8 cellular contexts compared by ENCODE assay signal in the genomic region with DNA sequence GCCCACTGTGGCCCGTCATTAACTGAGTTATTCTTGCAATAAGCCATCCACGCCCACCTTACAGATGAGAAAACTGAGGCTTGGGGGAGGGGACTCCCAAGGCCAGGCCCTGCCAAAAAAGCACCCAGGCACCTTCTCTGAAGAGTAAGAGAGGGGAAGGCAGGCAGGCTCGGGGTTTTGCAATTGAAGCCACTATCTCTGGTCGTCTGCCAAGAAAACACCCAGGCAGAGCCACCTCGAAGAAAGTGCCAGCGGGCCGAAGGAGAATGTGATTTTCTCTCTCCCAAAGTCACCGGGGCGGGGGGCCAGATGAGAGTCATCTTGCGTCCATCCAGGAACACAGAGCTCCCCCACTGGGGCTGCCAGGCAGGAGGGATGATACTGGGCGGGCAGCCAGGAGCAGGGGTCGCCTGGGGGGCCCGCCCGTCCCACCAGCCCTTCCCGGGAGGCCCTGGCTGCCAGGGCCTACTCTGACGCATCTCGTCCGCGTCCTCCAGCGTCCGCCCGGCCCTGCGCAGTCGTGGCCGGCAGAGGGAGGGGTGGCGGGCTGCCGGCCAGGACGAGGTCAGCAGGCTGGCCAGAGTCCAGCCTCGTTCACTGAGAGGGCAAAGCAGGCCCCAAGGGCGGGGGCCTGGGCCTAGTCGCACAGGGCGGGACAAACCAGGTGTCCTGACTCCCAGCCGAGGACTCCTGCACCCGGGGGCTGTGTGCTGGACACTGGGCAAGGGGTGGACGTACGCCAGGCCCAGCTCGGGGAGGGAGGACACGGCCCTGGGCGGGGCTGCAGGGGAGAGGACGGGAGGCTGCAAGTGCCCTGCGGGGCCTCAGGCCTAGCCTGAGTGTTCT.
DNase-seq lines count a peak whose midpoint lies in the region; ATAC-seq and TF ChIP-seq lines count a peak whose summit lies in the region.

No MANE protein-coding gene starts in this region.

- H3K27ac ChIP-seq in HCT116 (ENCODE audit: low read depth, low read length) (peak overlapping the region; percentile 29; the same call in 1 of the 2 replicates), skin epidermis (peak overlapping the region in 19 of 21 experiments; percentile 18 to 89 (median 71)), Karpas-422 (ENCODE audit: low read length) (no peak overlapping the region)
- no peak overlapping the region for H3K27ac ChIP-seq in CD8-positive, alpha-beta memory T cell (ENCODE audit: low read depth, low read length)

- DNase-seq in HCT116 (ENCODE audit: low read depth, low spot score) = no peak
- peak; percentile 93 for DNase-seq in brain pericyte (ENCODE audit: low read depth, low spot score)
- DNase-seq in kidney glomerular epithelial cell (lab: John Stamatoyannopoulos, UW) = peak; percentile 46
- DNase-seq in UCSD-AML1 (lab: John Stamatoyannopoulos, UW; ENCODE audit: unreplicated experiment) = no peak
- no peak for DNase-seq in Karpas-422
- DNase-seq in CD8-positive, alpha-beta memory T cell = no peak

- peaks cover 0 to 62% (median 3%) of the 10 kb centered on the region in 3 donors for H3K36me3 Mint-ChIP-seq in CD8-positive, alpha-beta memory T cell

- no TSS peak for BruUV-seq in HCT116 (replicated peaks; lab: Mats Ljungman, UMichigan)

- no peak for TF ChIP-seq POLR2A in HCT116 (IDR thresholded peaks at IDR 0.05; ENCODE audit: borderline replicate concordance, extremely low read depth, insufficient read depth, insufficient read length)

- H3K4me2 ChIP-seq in HCT116 (ENCODE audit: low read length) (no peak overlapping the region), Karpas-422 (ENCODE audit: low read depth, low read length, poor library complexity, severe bottlenecking) (no peak overlapping the region)

- H3K9me3 ChIP-seq in HCT116 (ENCODE audit: control insufficient read depth in 1 of 2, insufficient read depth in 1 of 2, low read depth in 1 of 2, low read length in 2 of 2) (no peaks in the 10 kb centered on the region), Karpas-422 (ENCODE audit: low read length) (no peaks in the 10 kb centered on the region)
- H3K9me3 ChIP-seq in CD8-positive, alpha-beta memory T cell (ENCODE audit: low read length) = no peaks in the 10 kb centered on the region

- H3K27me3 Mint-ChIP-seq in CD8-positive, alpha-beta memory T cell = no peaks in the 10 kb centered on the region

- POLR2A ChIA-PET in HCT116 (lab: Charles Lee) = no interaction called here
- POLR2A ChIA-PET in CD8-positive, alpha-beta memory T cell (lab: Charles Lee) = no interaction called here

- no peak overlapping the region for H3K9ac ChIP-seq in HCT116 (ENCODE audit: low read length)
- no peak overlapping the region for H3K9ac ChIP-seq in Karpas-422 (ENCODE audit: low read length)

- H3K9me2 ChIP-seq in HCT116 (ENCODE audit: insufficient read depth) (no peaks in the 10 kb centered on the region), Karpas-422 (replicated peaks; ENCODE audit: insufficient read depth, low read length) (no peaks in the 10 kb centered on the region)

- H3K27ac Mint-ChIP-seq in CD8-positive, alpha-beta memory T cell = peak overlapping the region in 3 of 8 donors; percentile 8 to 29 (median 10)

- H3K4me1 Mint-ChIP-seq in CD8-positive, alpha-beta memory T cell = peaks cover 0 to 4% (median 0%) of the 10 kb centered on the region in 3 donors

- H4K20me1 ChIP-seq in HCT116 (ENCODE audit: insufficient read depth) (no peaks in the 10 kb centered on the region), Karpas-422 (ENCODE audit: insufficient read depth, low read depth, low read length) (peaks cover 13% of the 10 kb centered on the region; the same call in 1 of the 2 replicates)

- ATAC-seq in HCT116 = no peak
- no peak for ATAC-seq in GM18502 (IDR thresholded peaks at IDR 0.05; ENCODE audit: poor library complexity, unreplicated experiment)

- RAD21 ChIA-PET in HCT116 (lab: Charles Lee; ENCODE audit: low non-redundant PET in 1 of 2, low total read pairs in 2 of 2, uncharacterized antibody in 2 of 2, unreplicated experiment in 2 of 2) = no interaction called here

- H3K4me3 Mint-ChIP-seq in CD8-positive, alpha-beta memory T cell = no peak overlapping the region

- no peak; the same call in 1 of the 2 replicates for TF ChIP-seq RAD21 in HCT116 (IDR thresholded peaks at IDR 0.05; ENCODE audit: low read depth)

- peaks cover 16 to 30% of the 10 kb centered on the region in 2 experiments for H3K4me1 ChIP-seq in HCT116 (ENCODE audit: control insufficient read depth in 1 of 2, insufficient read depth in 2 of 2, low read length in 2 of 2)
- H3K4me1 ChIP-seq in Karpas-422 (ENCODE audit: low read length) = peaks cover 4% of the 10 kb centered on the region; the same call in 1 of the 2 replicates
- no peaks in the 10 kb centered on the region for H3K4me1 ChIP-seq in CD8-positive, alpha-beta memory T cell (ENCODE audit: insufficient read depth, low read length)

- H2AFZ ChIP-seq in HCT116 (ENCODE audit: low read depth, low read length, poor library complexity, severe bottlenecking) = no peak overlapping the region
- no peak overlapping the region for H2AFZ ChIP-seq in Karpas-422 (ENCODE audit: low read length)

- peaks cover 3 to 4% of the 10 kb centered on the region in 2 experiments; a peak in 1 of 4 replicates for H3K36me3 ChIP-seq in HCT116 (ENCODE audit: control insufficient read depth in 1 of 2, insufficient read depth in 2 of 2, low read length in 2 of 2)
- no peaks in the 10 kb centered on the region; the same call in 1 of the 2 replicates for H3K36me3 ChIP-seq in Karpas-422 (ENCODE audit: insufficient read depth, low read length)
- H3K36me3 ChIP-seq in CD8-positive, alpha-beta memory T cell (ENCODE audit: insufficient read depth, low read length) = peaks cover 10% of the 10 kb centered on the region

- no peak for TF ChIP-seq CTCF in HCT116 (IDR thresholded peaks at IDR 0.05 in 2 of 3, conservative IDR thresholded peaks at IDR 0.05 in 1 of 3; ENCODE audit: borderline replicate concordance in 1 of 3, insufficient read depth in 1 of 3, low read depth in 2 of 3, low read length in 2 of 3)

- H3K9me3 Mint-ChIP-seq in CD8-positive, alpha-beta memory T cell = no peaks in the 10 kb centered on the region

- H3K4me3 ChIP-seq in HCT116 (replicated peaks in 1 of 2; ENCODE audit: low read depth in 1 of 2, low read length in 2 of 2) (no peak overlapping the region), skin epidermis (no peak overlapping the region), Karpas-422 (ENCODE audit: low read length) (no peak overlapping the region)
- no peak overlapping the region for H3K4me3 ChIP-seq in CD8-positive, alpha-beta memory T cell (ENCODE audit: low read length)

- H3K79me2 ChIP-seq in HCT116 (ENCODE audit: insufficient read depth, low read length) (no peaks in the 10 kb centered on the region; the same call in 1 of the 2 replicates), Karpas-422 (ENCODE audit: low read length) (peaks cover 5% of the 10 kb centered on the region; the same call in 1 of the 2 replicates)

- CTCF ChIA-PET in HCT116 (lab: Charles Lee) = no interaction called here
- CTCF ChIA-PET in CD8-positive, alpha-beta memory T cell (lab: Charles Lee) = no interaction called here

- intact Hi-C loops in HCT116 (cut with micrococcal nuclease) = no loop called here

- H3K27me3 ChIP-seq in HCT116 (ENCODE audit: insufficient read depth, low read length) = no peaks in the 10 kb centered on the region
- H3K27me3 ChIP-seq in Karpas-422 (ENCODE audit: low read length) = no peaks in the 10 kb centered on the region
- H3K27me3 ChIP-seq in CD8-positive, alpha-beta memory T cell (ENCODE audit: insufficient read depth, low read length, poor library complexity, severe bottlenecking) = no peaks in the 10 kb centered on the region

TF ChIP-seq in HCT116, 20 proteins besides CTCF, POLR2A, EP300 and RAD21 (continues in another document):
- TF ChIP-seq, protein P1, sequence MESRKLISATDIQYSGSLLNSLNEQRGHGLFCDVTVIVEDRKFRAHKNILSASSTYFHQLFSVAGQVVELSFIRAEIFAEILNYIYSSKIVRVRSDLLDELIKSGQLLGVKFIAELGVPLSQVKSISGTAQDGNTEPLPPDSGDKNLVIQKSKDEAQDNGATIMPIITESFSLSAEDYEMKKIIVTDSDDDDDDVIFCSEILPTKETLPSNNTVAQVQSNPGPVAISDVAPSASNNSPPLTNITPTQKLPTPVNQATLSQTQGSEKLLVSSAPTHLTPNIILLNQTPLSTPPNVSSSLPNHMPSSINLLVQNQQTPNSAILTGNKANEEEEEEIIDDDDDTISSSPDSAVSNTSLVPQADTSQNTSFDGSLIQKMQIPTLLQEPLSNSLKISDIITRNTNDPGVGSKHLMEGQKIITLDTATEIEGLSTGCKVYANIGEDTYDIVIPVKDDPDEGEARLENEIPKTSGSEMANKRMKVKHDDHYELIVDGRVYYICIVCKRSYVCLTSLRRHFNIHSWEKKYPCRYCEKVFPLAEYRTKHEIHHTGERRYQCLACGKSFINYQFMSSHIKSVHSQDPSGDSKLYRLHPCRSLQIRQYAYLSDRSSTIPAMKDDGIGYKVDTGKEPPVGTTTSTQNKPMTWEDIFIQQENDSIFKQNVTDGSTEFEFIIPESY (IDR thresholded peaks at IDR 0.05; ENCODE audit: extremely low read depth, insufficient replicate concordance, low read length) = no peak
- no peak for TF ChIP-seq SRF (IDR thresholded peaks at IDR 0.05; ENCODE audit: low read depth)
- no peak for TF ChIP-seq CBX3 (IDR thresholded peaks at IDR 0.05; ENCODE audit: low read depth)
- no peak for TF ChIP-seq ZNF274 (IDR thresholded peaks at IDR 0.05; ENCODE audit: low read depth, low read length)
- TF ChIP-seq TCF7L2 (IDR thresholded peaks at IDR 0.05; ENCODE audit: borderline replicate concordance, extremely low read depth, insufficient read depth, insufficient read length) = no peak
- TF ChIP-seq YY1 (IDR thresholded peaks at IDR 0.05; ENCODE audit: extremely low read depth, insufficient replicate concordance, low read depth, low read length) = no peak
- no peak for TF ChIP-seq CEBPB (IDR thresholded peaks at IDR 0.05; ENCODE audit: low read depth)

Comparison
In these comparisons a context has a peak if more than half of its experiments do, and no peak if none do; other contexts are left out.
1. DNase-seq: peak in brain pericyte (single experiment) and kidney glomerular epithelial cell (single experiment); none in HCT116 (single experiment), UCSD-AML1 (single experiment), Karpas-422 (single experiment) and CD8-positive, alpha-beta memory T cell (0 of 5).
2. H3K27ac ChIP-seq: peak in HCT116 (single experiment) and skin epidermis (19 of 21); none in Karpas-422 (single experiment) and CD8-positive, alpha-beta memory T cell (single experiment).